21 cellular contexts compared by ENCODE assay signal in the genomic region with DNA sequence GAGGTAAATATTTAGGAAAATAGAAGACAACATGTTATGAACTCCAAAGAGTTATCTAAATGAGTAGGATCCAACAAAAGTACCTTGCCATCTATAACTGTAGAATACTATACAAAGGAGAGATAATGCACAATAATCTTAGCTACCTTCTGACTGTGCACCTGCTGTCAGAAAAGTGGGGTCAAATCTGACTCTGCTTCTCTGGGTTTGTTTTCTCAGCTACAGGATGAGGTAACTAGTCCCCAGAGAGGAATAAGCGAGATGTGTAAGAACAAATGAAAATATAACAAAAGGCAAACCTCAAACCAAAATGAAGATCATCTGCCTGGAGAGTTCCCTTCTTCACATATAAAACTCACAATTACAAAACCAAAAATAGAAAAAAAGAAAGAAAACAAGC.
DNase-seq lines count a peak whose midpoint lies in the region; ATAC-seq and TF ChIP-seq lines count a peak whose summit lies in the region.
"Had no signal": no experiment of that assay in that cellular context is flagged by ENCODE, and none has a peak within 500 bp of the region (broad histone marks: within the 10 kb centered on the region; RNA-seq: fewer than 3 reads in every experiment).

No MANE protein-coding gene starts in this region.

- no peak overlapping the region for H3K27ac Mint-ChIP-seq in activated T-cell treated with anti-CD3 and anti-CD28 coated beads, Interleukin-2, amount 50 U/mL, for 72 hours
- H3K27ac Mint-ChIP-seq in activated T-cell treated with anti-CD3 and anti-CD28 coated beads, Interleukin-2, amount 50 U/mL, for 24 hours = no peak overlapping the region
- no peak overlapping the region for H3K27ac Mint-ChIP-seq in activated CD8-positive, alpha-beta T cell treated with anti-CD3 and anti-CD28 coated beads for 36 hours
- H3K27ac Mint-ChIP-seq in activated CD4-positive, alpha-beta T cell treated with anti-CD3 and anti-CD28 coated beads, Interleukin-2, amount 10 ng/mL, durations not matched to agents 24 days and 14 days = no peak overlapping the region
- H3K27ac Mint-ChIP-seq in Calu3 (ENCODE audit: unreplicated experiment) = no peak overlapping the region
- H3K27ac Mint-ChIP-seq: CD4-positive, alpha-beta T cell had no signal

- no TSS peak for BruUV-seq in Calu3 (replicated peaks; lab: Mats Ljungman, UMichigan)

- no peaks in the 10 kb centered on the region for H3K36me3 Mint-ChIP-seq in activated T-cell treated with anti-CD3 and anti-CD28 coated beads, Interleukin-2, amount 50 U/mL, for 72 hours (ENCODE audit: insufficient read depth in 2 of 2)
- no peaks in the 10 kb centered on the region for H3K36me3 Mint-ChIP-seq in activated T-cell treated with anti-CD3 and anti-CD28 coated beads, Interleukin-2, amount 50 U/mL, for 24 hours (ENCODE audit: low read depth)
- no peaks in the 10 kb centered on the region for H3K36me3 Mint-ChIP-seq in activated CD8-positive, alpha-beta T cell treated with anti-CD3 and anti-CD28 coated beads for 36 hours (ENCODE audit: low read depth)
- H3K36me3 Mint-ChIP-seq in activated CD4-positive, alpha-beta T cell treated with anti-CD3 and anti-CD28 coated beads, Interleukin-2, amount 10 ng/mL, durations not matched to agents 24 days and 14 days (ENCODE audit: low read depth) = no peaks in the 10 kb centered on the region
- no peaks in the 10 kb centered on the region for H3K36me3 Mint-ChIP-seq in Calu3 (ENCODE audit: insufficient read depth, unreplicated experiment)

- no peak overlapping the region for H3K4me3 Mint-ChIP-seq in activated T-cell treated with anti-CD3 and anti-CD28 coated beads, Interleukin-2, amount 50 U/mL, for 72 hours
- H3K4me3 Mint-ChIP-seq in activated T-cell treated with anti-CD3 and anti-CD28 coated beads, Interleukin-2, amount 50 U/mL, for 24 hours = no peak overlapping the region
- H3K4me3 Mint-ChIP-seq in activated CD8-positive, alpha-beta T cell treated with anti-CD3 and anti-CD28 coated beads for 36 hours = no peak overlapping the region
- H3K4me3 Mint-ChIP-seq in activated CD4-positive, alpha-beta T cell treated with anti-CD3 and anti-CD28 coated beads, Interleukin-2, amount 10 ng/mL, durations not matched to agents 24 days and 14 days = no peak overlapping the region
- H3K4me3 Mint-ChIP-seq in Calu3 (ENCODE audit: low read depth, unreplicated experiment) = no peak overlapping the region
- H3K4me3 Mint-ChIP-seq: CD4-positive, alpha-beta T cell had no signal

- H3K9me3 Mint-ChIP-seq in activated T-cell treated with anti-CD3 and anti-CD28 coated beads, Interleukin-2, amount 50 U/mL, for 72 hours = no peaks in the 10 kb centered on the region
- H3K9me3 Mint-ChIP-seq in activated T-cell treated with anti-CD3 and anti-CD28 coated beads, Interleukin-2, amount 50 U/mL, for 24 hours = no peaks in the 10 kb centered on the region
- no peaks in the 10 kb centered on the region for H3K9me3 Mint-ChIP-seq in activated CD8-positive, alpha-beta T cell treated with anti-CD3 and anti-CD28 coated beads for 36 hours
- H3K9me3 Mint-ChIP-seq in activated CD4-positive, alpha-beta T cell treated with anti-CD3 and anti-CD28 coated beads, Interleukin-2, amount 10 ng/mL, durations not matched to agents 24 days and 14 days = no peaks in the 10 kb centered on the region
- no peaks in the 10 kb centered on the region for H3K9me3 Mint-ChIP-seq in Calu3 (ENCODE audit: low read depth, unreplicated experiment)
- H3K9me3 Mint-ChIP-seq: CD4-positive, alpha-beta T cell had no signal

- H3K4me1 Mint-ChIP-seq in activated T-cell treated with anti-CD3 and anti-CD28 coated beads, Interleukin-2, amount 50 U/mL, for 72 hours (ENCODE audit: low read depth) = no peaks in the 10 kb centered on the region
- peaks cover 14% of the 10 kb centered on the region for H3K4me1 Mint-ChIP-seq in activated T-cell treated with anti-CD3 and anti-CD28 coated beads, Interleukin-2, amount 50 U/mL, for 24 hours (ENCODE audit: low read depth)
- H3K4me1 Mint-ChIP-seq in activated CD8-positive, alpha-beta T cell treated with anti-CD3 and anti-CD28 coated beads for 36 hours (ENCODE audit: low read depth) = peaks cover 15% of the 10 kb centered on the region
- H3K4me1 Mint-ChIP-seq in activated CD4-positive, alpha-beta T cell treated with anti-CD3 and anti-CD28 coated beads, Interleukin-2, amount 10 ng/mL, durations not matched to agents 24 days and 14 days = no peaks in the 10 kb centered on the region
- H3K4me1 Mint-ChIP-seq in Calu3 (ENCODE audit: low read depth, unreplicated experiment) = peaks cover 8% of the 10 kb centered on the region

- intact Hi-C loops in activated CD8-positive, alpha-beta T cell treated with anti-CD3 and anti-CD28 coated beads for 36 hours (cut with micrococcal nuclease) = no loop called here
- intact Hi-C loops in activated CD4-positive, alpha-beta T cell treated with anti-CD3 and anti-CD28 coated beads, Interleukin-2, amount 10 ng/mL, durations not matched to agents 24 days and 14 days (cut with micrococcal nuclease) = no loop called here
- intact Hi-C loops in Calu3 (cut with micrococcal nuclease; ENCODE audit: unreplicated experiment) = no loop called here

- no peak for TF ChIP-seq CTCF in activated CD8-positive, alpha-beta T cell treated with anti-CD3 and anti-CD28 coated beads for 36 hours (IDR thresholded peaks at IDR 0.05)
- TF ChIP-seq CTCF in Calu3 (IDR thresholded peaks at IDR 0.05; ENCODE audit: unreplicated experiment) = no peak

- POLR2A ChIA-PET in activated CD8-positive, alpha-beta T cell treated with anti-CD3 and anti-CD28 coated beads for 36 hours (lab: Charles Lee) = no interaction called here

- H3K27me3 Mint-ChIP-seq in activated T-cell treated with anti-CD3 and anti-CD28 coated beads, Interleukin-2, amount 50 U/mL, for 72 hours (ENCODE audit: low read depth) = peaks cover 6% of the 10 kb centered on the region
- H3K27me3 Mint-ChIP-seq in activated T-cell treated with anti-CD3 and anti-CD28 coated beads, Interleukin-2, amount 50 U/mL, for 24 hours = no peaks in the 10 kb centered on the region
- no peaks in the 10 kb centered on the region for H3K27me3 Mint-ChIP-seq in activated CD8-positive, alpha-beta T cell treated with anti-CD3 and anti-CD28 coated beads for 36 hours
- peaks cover 9% of the 10 kb centered on the region for H3K27me3 Mint-ChIP-seq in activated CD4-positive, alpha-beta T cell treated with anti-CD3 and anti-CD28 coated beads, Interleukin-2, amount 10 ng/mL, durations not matched to agents 24 days and 14 days
- no peaks in the 10 kb centered on the region for H3K27me3 Mint-ChIP-seq in Calu3 (ENCODE audit: unreplicated experiment)
- H3K27me3 Mint-ChIP-seq: CD4-positive, alpha-beta T cell had no signal

- CTCF ChIA-PET in activated CD8-positive, alpha-beta T cell treated with anti-CD3 and anti-CD28 coated beads for 36 hours (lab: Charles Lee) = interaction anchor here (0.6 to 2.6 kb wide), 4 partner anchors 107 to 1887 kb away, joined by 3 to 9 read pairs (median 3); no protein-coding TSS in a partner anchor
- CTCF ChIA-PET in Calu3 (lab: Charles Lee) = interaction anchor here (0.5 kb wide), 1 partner anchor 1523 kb away, joined by 3 read pairs; no protein-coding TSS in a partner anchor

- ATAC-seq in activated T-cell treated with anti-CD3 and anti-CD28 coated beads, Interleukin-2, amount 50 U/mL, for 72 hours (replicated peaks in 1 of 2) = peak; percentile 13 to 60
- ATAC-seq in activated CD8-positive, alpha-beta T cell treated with anti-CD3 and anti-CD28 coated beads for 36 hours = peak; percentile 24
- ATAC-seq: PC-3 had no signal

- DNase-seq in activated T-cell treated with anti-CD3 and anti-CD28 coated beads, Interleukin-2, amount 50 U/mL, for 72 hours = no peak
- DNase-seq in activated T-cell treated with anti-CD3 and anti-CD28 coated beads, Interleukin-2, amount 50 U/mL, for 24 hours = no peak
- DNase-seq in LHCN-M2 (ENCODE audit: low read depth) (peak; percentile 37), Calu3 (no peak)
- no peak for DNase-seq in activated CD8-positive, alpha-beta T cell treated with anti-CD3 and anti-CD28 coated beads for 36 hours
- DNase-seq in activated CD4-positive, alpha-beta T cell treated with anti-CD3 and anti-CD28 coated beads, Interleukin-2, amount 10 ng/mL, durations not matched to agents 24 days and 14 days = no peak
- DNase-seq in activated effector memory CD4-positive, alpha-beta T cell treated with anti-CD3 and anti-CD28 coated beads, Interleukin-2, amount 50 U/mL, for 16 hours = no peak
- DNase-seq: Caco-2; CD4-positive, alpha-beta T cell; DMS 273 treated with DMSO at 0.1 percent for 48 hours; MV-4-11; NCI-H1105; NCI-H146; NCI-H1930; NCI-H2107; NCI-H226; NCI-H510A treated with DMSO at 0.1 percent for 48 hours; NCI-H748 treated with DMSO at 0.1 percent for 48 hours; NK-92 treated with Interleukin-12 subunit alpha and Interleukin-12 subunit beta, amount 100 ng/mL, for 24 hours; PC-3; SW 1271 had no signal
